32 cellular contexts compared by ENCODE assay signal in genomic region chr19:38411041-38411712, GRCh38. TPM values are rescaled to one million over a fixed set of nuclear protein-coding genes. Genes with fewer than 3 reads are reported as not detected.
A peak's percentile ranks its signal among the peaks of the same experiment; 100 is the strongest.
DNase-seq lines count a peak whose midpoint lies in the region; ATAC-seq, FAIRE-seq and TF ChIP-seq lines count a peak whose summit lies in the region.
"Had no signal": no experiment of that assay in that cellular context is flagged by ENCODE, and none has a peak within 500 bp of the region (broad histone marks: within the 10 kb centered on the region; RNA-seq: fewer than 3 reads in every experiment).

No MANE protein-coding gene starts in this region.

- H3K9me3 ChIP-seq in HCT116 (ENCODE audit: control insufficient read depth in 1 of 2, insufficient read depth in 1 of 2, low read depth in 1 of 2, low read length in 2 of 2) (no peaks in the 10 kb centered on the region), HepG2 (ENCODE audit: low read length) (no peaks in the 10 kb centered on the region), sigmoid colon (no peaks in the 10 kb centered on the region)
- H3K9me3 ChIP-seq: BLaER1 had no signal

- BruUV-seq in HCT116 (replicated peaks; lab: Mats Ljungman, UMichigan) (no TSS peak), HepG2 (replicated peaks; lab: Mats Ljungman, UMichigan) (no TSS peak)

- TF ChIP-seq EP300 in HepG2 (IDR thresholded peaks at IDR 0.05; ENCODE audit: low read depth in 2 of 2, low read length in 2 of 2) (no peak), HepG2 (CRISPR knock-in tag; IDR thresholded peaks at IDR 0.05; ENCODE audit: borderline replicate concordance) (no peak), sigmoid colon (IDR thresholded peaks at IDR 0.05) (no peak)

- no peaks in the 10 kb centered on the region for H4K20me1 ChIP-seq in HCT116 (ENCODE audit: insufficient read depth)
- no peaks in the 10 kb centered on the region for H4K20me1 ChIP-seq in HepG2 (ENCODE audit: insufficient read depth, low read length)
- H4K20me1 ChIP-seq: BLaER1 had no signal

- no peak overlapping the region for H3K4me3 Mint-ChIP-seq in stimulated activated effector memory CD8-positive, alpha-beta T cell treated with anti-CD3 and anti-CD28 coated beads, Interleukin-12 subunit alpha, Interleukin-12 subunit beta, amount 100 ng/mL, for 72 hours
- H3K4me3 Mint-ChIP-seq: IgD-negative memory B cell had no signal

- TF ChIP-seq RAD21 in HCT116 (IDR thresholded peaks at IDR 0.05; ENCODE audit: low read depth) (no peak), HepG2 (CRISPR knock-in tag; IDR thresholded peaks at IDR 0.05) (no peak)

- POLR2A ChIA-PET in HCT116 (lab: Charles Lee), result interaction anchor here (0.8 kb wide), 1 partner anchor 11 kb away, joined by 4 read pairs; no protein-coding TSS in a partner anchor
- POLR2A ChIA-PET in HepG2 (lab: Yijun Ruan, JAX), result no interaction called here

- intact Hi-C loops in HCT116 (cut with micrococcal nuclease) (no loop called here), HepG2 (cut with micrococcal nuclease; ENCODE audit: unreplicated experiment) (no loop called here), sigmoid colon (cut with DNase I) (no loop called here)

- peaks cover 2 to 12% of the 10 kb centered on the region in 2 experiments; a peak in 3 of 4 replicates for H3K4me1 ChIP-seq in HCT116 (ENCODE audit: control insufficient read depth in 1 of 2, insufficient read depth in 2 of 2, low read length in 2 of 2)
- no peaks in the 10 kb centered on the region for H3K4me1 ChIP-seq in HepG2 (ENCODE audit: insufficient read depth, low read length)
- H3K4me1 ChIP-seq in sigmoid colon, result no peaks in the 10 kb centered on the region
- H3K4me1 ChIP-seq: BLaER1 had no signal

- H2AFZ ChIP-seq in HCT116 (ENCODE audit: low read depth, low read length, poor library complexity, severe bottlenecking) (no peak overlapping the region), HepG2 (ENCODE audit: low read length) (no peak overlapping the region)

- no peak for FAIRE-seq in HepG2 (lab: Jason Lieb, UNC)
- FAIRE-seq: GM12891, GM19239, H54 had no signal

- H3K27ac ChIP-seq in HCT116 (ENCODE audit: low read depth, low read length) (no peak overlapping the region), HepG2 (ENCODE audit: extremely low read length, insufficient read depth, low read length) (no peak overlapping the region), sigmoid colon (no peak overlapping the region)
- H3K27ac ChIP-seq: BLaER1 had no signal

- no peak for DNase-seq in HCT116 (ENCODE audit: low read depth, low spot score)
- DNase-seq in HepG2 (ENCODE audit: low spot score), result no peak
- no peak for DNase-seq in stimulated activated effector memory CD8-positive, alpha-beta T cell treated with anti-CD3 and anti-CD28 coated beads, Interleukin-12 subunit alpha, Interleukin-12 subunit beta, amount 100 ng/mL, for 72 hours (ENCODE audit: low spot score in 2 of 2)
- DNase-seq in sigmoid colon, result no peak
- DNase-seq in GM13977 (ENCODE audit: low spot score), result no peak
- DNase-seq: ACHN; CD4-positive, alpha-beta memory T cell; COR-L47; DMS 273 treated with DMSO at 0.1 percent for 48 hours; DMS79; GF-D8; Karpas-422; NCI-H1092; NCI-H1417 treated with DMSO at 0.1 percent for 48 hours; NCI-H187 treated with DMSO at 0.1 percent for 48 hours; NCI-H2107; NCI-H446 treated with DMSO at 0.1 percent for 48 hours; NCI-H526; NCI-H82; NK-92 treated with Interleukin-12 subunit alpha and Interleukin-12 subunit beta, amount 100 ng/mL, for 24 hours; PC-3; SHP77; T-helper 1 cell had no signal

- peak overlapping the region; percentile 73 for H3K27ac Mint-ChIP-seq in stimulated activated effector memory CD8-positive, alpha-beta T cell treated with anti-CD3 and anti-CD28 coated beads, Interleukin-12 subunit alpha, Interleukin-12 subunit beta, amount 100 ng/mL, for 72 hours

- H3K4me2 ChIP-seq in HCT116 (ENCODE audit: low read length), result peak overlapping the region; percentile 42
- no peak overlapping the region for H3K4me2 ChIP-seq in HepG2 (ENCODE audit: low read depth, low read length)
- H3K4me2 ChIP-seq: BLaER1 had no signal

- peaks cover 90% of the 10 kb centered on the region for H3K36me3 Mint-ChIP-seq in stimulated activated effector memory CD8-positive, alpha-beta T cell treated with anti-CD3 and anti-CD28 coated beads, Interleukin-12 subunit alpha, Interleukin-12 subunit beta, amount 100 ng/mL, for 72 hours

- no peaks in the 10 kb centered on the region for H3K9me3 Mint-ChIP-seq in stimulated activated effector memory CD8-positive, alpha-beta T cell treated with anti-CD3 and anti-CD28 coated beads, Interleukin-12 subunit alpha, Interleukin-12 subunit beta, amount 100 ng/mL, for 72 hours
- H3K9me3 Mint-ChIP-seq: IgD-negative memory B cell had no signal

- CTCF ChIA-PET in HCT116 (lab: Charles Lee) (interaction anchor here (2.2 kb wide), 1 partner anchor 8 kb away, joined by 7 read pairs; the partner anchor contains the start of gene FAM98C), HepG2 (lab: Yijun Ruan, JAX; ENCODE audit: low intra/inter-chr PET ratio, low total read pairs) (no interaction called here)

- H3K4me3 ChIP-seq in HCT116 (replicated peaks in 1 of 2; ENCODE audit: low read depth in 1 of 2, low read length in 2 of 2) (no peak overlapping the region), HepG2 (replicated peaks in 1 of 3; ENCODE audit: insufficient read depth in 1 of 3, low read depth in 2 of 3, low read length in 3 of 3) (no peak overlapping the region), sigmoid colon (no peak overlapping the region)
- H3K4me3 ChIP-seq: BLaER1 had no signal

- peaks cover 5 to 6% of the 10 kb centered on the region in 2 experiments; a peak in 2 of 4 replicates for H3K36me3 ChIP-seq in HCT116 (ENCODE audit: control insufficient read depth in 1 of 2, insufficient read depth in 2 of 2, low read length in 2 of 2)
- no peaks in the 10 kb centered on the region for H3K36me3 ChIP-seq in HepG2 (replicated peaks in 1 of 2; ENCODE audit: control insufficient read depth in 1 of 2, insufficient read depth in 2 of 2, low read length in 2 of 2)
- H3K36me3 ChIP-seq in sigmoid colon, result peaks cover 0 to 25% (median 11%) of the 10 kb centered on the region in 4 donors

- H3K9me2 ChIP-seq in HCT116 (ENCODE audit: insufficient read depth), result no peaks in the 10 kb centered on the region

- in situ Hi-C loops in HepG2 (cut with HindIII; ENCODE audit: extremely low pct_ligation_motif_present, low pct_unique_long_range_greater_than_20kb) (no loop called here), GM13977 (cut with MboI; ENCODE audit: low pct_unique_long_range_greater_than_20kb, low sequenced_read_pairs, unreplicated experiment) (loop anchor here (25.0 kb wide), 1 partner anchor 526 kb away; the partner anchor contains the start of genes MRPS12 and SARS2)

- no peak for TF ChIP-seq POLR2A in HCT116 (IDR thresholded peaks at IDR 0.05; ENCODE audit: borderline replicate concordance, extremely low read depth, insufficient read depth, insufficient read length)
- 0 out of 2 replicates have a peak, but pooled peaks have one; percentile 16 for TF ChIP-seq POLR2A in Raji (IDR thresholded peaks at IDR 0.05; ENCODE audit: insufficient read depth, low read depth, low read length)
- no peak for TF ChIP-seq POLR2A in HepG2 (IDR thresholded peaks at IDR 0.05; ENCODE audit: insufficient read depth in 1 of 2, low read depth in 2 of 2, low read length in 2 of 2)
- TF ChIP-seq POLR2A in sigmoid colon (IDR thresholded peaks at IDR 0.05), result no peak

- H3K27me3 ChIP-seq in HCT116 (ENCODE audit: insufficient read depth, low read length), result no peaks in the 10 kb centered on the region
- peaks cover 0 to 7% of the 10 kb centered on the region in 2 experiments; a peak in 1 of 5 replicates for H3K27me3 ChIP-seq in HepG2 (ENCODE audit: control insufficient read depth in 1 of 2, insufficient read depth in 2 of 2, low read length in 2 of 2)
- peaks cover 0 to 7% (median 0%) of the 10 kb centered on the region in 3 donors for H3K27me3 ChIP-seq in sigmoid colon
- H3K27me3 ChIP-seq: BLaER1 had no signal

- H3K79me2 ChIP-seq in HCT116 (ENCODE audit: insufficient read depth, low read length), result no peaks in the 10 kb centered on the region
- no peaks in the 10 kb centered on the region for H3K79me2 ChIP-seq in HepG2 (ENCODE audit: insufficient read depth, low read length)

- H3K9ac ChIP-seq in HCT116 (ENCODE audit: low read length), result no peak overlapping the region
- H3K9ac ChIP-seq in HepG2 (ENCODE audit: insufficient read depth, low read depth, low read length), result no peak overlapping the region
- H3K9ac ChIP-seq: BLaER1 had no signal

- 68% methylated on average over 12 of the region's 13 CpGs for WGBS in HepG2 (ENCODE audit: low lambda C conversion rate)
- 88 to 89% methylated on average over 13 of the region's 13 CpGs for WGBS in sigmoid colon, 2 donors

- RAD21 ChIA-PET in HCT116 (lab: Charles Lee; ENCODE audit: low non-redundant PET in 1 of 2, low total read pairs in 2 of 2, uncharacterized antibody in 2 of 2, unreplicated experiment in 2 of 2), result no interaction called here

- no peak for TF ChIP-seq CTCF in HCT116 (IDR thresholded peaks at IDR 0.05 in 2 of 3, conservative IDR thresholded peaks at IDR 0.05 in 1 of 3; ENCODE audit: borderline replicate concordance in 1 of 3, insufficient read depth in 1 of 3, low read depth in 2 of 3, low read length in 2 of 3)
- no peak for TF ChIP-seq CTCF in HepG2 (CRISPR knock-in tag; IDR thresholded peaks at IDR 0.05)
- no peak for TF ChIP-seq CTCF in sigmoid colon (IDR thresholded peaks at IDR 0.05)
- no peak for TF ChIP-seq CTCF in GM13977 (IDR thresholded peaks at IDR 0.05; ENCODE audit: extremely low read depth, insufficient read depth, missing control alignments)

- ATAC-seq in HCT116, result peak; percentile 31; the same call in 1 of the 2 replicates
- no peak for ATAC-seq in HepG2
- ATAC-seq in stimulated activated effector memory CD8-positive, alpha-beta T cell treated with anti-CD3 and anti-CD28 coated beads, Interleukin-12 subunit alpha, Interleukin-12 subunit beta, amount 100 ng/mL, for 72 hours, result no peak
- ATAC-seq in HG02884 (IDR thresholded peaks at IDR 0.05; ENCODE audit: unreplicated experiment), result no peak
- ATAC-seq in HG03521 (IDR thresholded peaks at IDR 0.05; ENCODE audit: unreplicated experiment), result no peak
- ATAC-seq: PC-3 had no signal

- peaks cover 5% of the 10 kb centered on the region for H3K4me1 Mint-ChIP-seq in stimulated activated effector memory CD8-positive, alpha-beta T cell treated with anti-CD3 and anti-CD28 coated beads, Interleukin-12 subunit alpha, Interleukin-12 subunit beta, amount 100 ng/mL, for 72 hours
- H3K4me1 Mint-ChIP-seq: CD4-positive, alpha-beta memory T cell; IgD-negative memory B cell had no signal

RNA-seq across cellular contexts. Expression of gene FAM98C, which starts 8.3 kb away (rescaled TPM):
- 33.8 TPM for total RNA-seq in HCT116 (2021; ENCODE audit: unreplicated experiment)
- polyA plus RNA-seq in HCT116 (2012), result 38.7 and 44.5 TPM in 2 replicates
- 7.4 and 10.0 TPM in 2 replicates for total RNA-seq in HepG2 (2016; rRNA removed; fragmentation: Illumina TruSeq; extraction: Trizol)
- 6.0 TPM in 2 replicates for total RNA-seq in HepG2 (2016; cell fraction: cytosol; rRNA removed; fragmentation: Illumina TruSeq; extraction: Trizol; ENCODE audit: low read depth)
- total RNA-seq in HepG2 (2016; cell fraction: insoluble cytoplasmic fraction; rRNA removed; fragmentation: Illumina TruSeq; extraction: Trizol), result 6.7 and 10.1 TPM in 2 replicates
- total RNA-seq in HepG2 (2016; cell fraction: membrane; rRNA removed; fragmentation: Illumina TruSeq; extraction: Trizol), result 6.6 and 6.9 TPM in 2 replicates
- 7.8 and 8.6 TPM in 2 replicates for total RNA-seq in HepG2 (2016; cell fraction: nucleus; rRNA removed; fragmentation: Illumina TruSeq; extraction: Trizol)
- polyA plus RNA-seq in HepG2 (2011; rRNA removed), result 11.0 and 11.5 TPM in 2 replicates
- polyA plus RNA-seq in HepG2 (2011; cell fraction: cytosol; rRNA removed), result 5.8 and 10.9 TPM in 2 replicates
- 28.8 and 32.0 TPM in 2 replicates for polyA plus RNA-seq in HepG2 (2011; cell fraction: nucleus; rRNA removed)
- 5.4 and 7.0 TPM in 2 replicates for polyA plus RNA-seq in HepG2 (2012)
- polyA plus RNA-seq in HepG2 (2016; cell fraction: cytosol; fragmentation: Illumina TruSeq; extraction: Trizol; ENCODE audit: low read depth), result 5.1 and 5.9 TPM in 2 replicates
- 7.4 and 8.0 TPM in 2 replicates for polyA plus RNA-seq in HepG2 (2016; cell fraction: insoluble cytoplasmic fraction; fragmentation: Illumina TruSeq; extraction: Trizol; ENCODE audit: low read depth)
- 5.4 and 6.1 TPM in 2 replicates for polyA plus RNA-seq in HepG2 (2016; cell fraction: membrane; fragmentation: Illumina TruSeq; extraction: Trizol; ENCODE audit: low read depth)
- polyA plus RNA-seq in HepG2 (2016; cell fraction: nucleus; fragmentation: Illumina TruSeq; extraction: Trizol; ENCODE audit: insufficient read depth, low read depth), result 18.2 and 20.4 TPM in 2 replicates
- polyA minus RNA-seq in HepG2 (2011; rRNA and poly(A)+ RNA removed; ENCODE audit: low replicate concordance), result 5.8 and 6.2 TPM in 2 replicates
- polyA minus RNA-seq in HepG2 (2011; cell fraction: cytosol; rRNA and poly(A)+ RNA removed), result 4.2 and 5.5 TPM in 2 replicates
- polyA minus RNA-seq in HepG2 (2011; cell fraction: nucleus; rRNA and poly(A)+ RNA removed), result 3.7 and 4.5 TPM in 2 replicates
- total RNA-seq in sigmoid colon, result 10 to 100 TPM; 17.2 to 27.2 (median 18.6) TPM
- 10 to 100 TPM; 26.1 to 30.0 (median 27.0) TPM for polyA plus RNA-seq in sigmoid colon

RNA-seq across cellular contexts. Expression of gene RASGRP4, which starts 14.8 kb away (rescaled TPM):
- total RNA-seq in HCT116 (2021; ENCODE audit: unreplicated experiment), result not detected
- polyA plus RNA-seq in HCT116 (2012), result 0.05 and 0.09 TPM in 2 replicates
- total RNA-seq in HepG2 (2016; rRNA removed; fragmentation: Illumina TruSeq; extraction: Trizol), result not detected in 2 replicates
- not detected in 2 replicates for total RNA-seq in HepG2 (2016; cell fraction: cytosol; rRNA removed; fragmentation: Illumina TruSeq; extraction: Trizol; ENCODE audit: low read depth)
- not detected in 2 replicates for total RNA-seq in HepG2 (2016; cell fraction: insoluble cytoplasmic fraction; rRNA removed; fragmentation: Illumina TruSeq; extraction: Trizol)
- not detected in 2 replicates for total RNA-seq in HepG2 (2016; cell fraction: membrane; rRNA removed; fragmentation: Illumina TruSeq; extraction: Trizol)
- not detected in 2 replicates for total RNA-seq in HepG2 (2016; cell fraction: nucleus; rRNA removed; fragmentation: Illumina TruSeq; extraction: Trizol)
- polyA plus RNA-seq in HepG2 (2011; rRNA removed), result not detected in 2 replicates
- polyA plus RNA-seq in HepG2 (2011; cell fraction: cytosol; rRNA removed), result not detected in 2 replicates
- not detected in 2 replicates for polyA plus RNA-seq in HepG2 (2011; cell fraction: nucleus; rRNA removed)
- polyA plus RNA-seq in HepG2 (2012), result 0.08 and 0.17 TPM in 2 replicates
- polyA plus RNA-seq in HepG2 (2016; cell fraction: cytosol; fragmentation: Illumina TruSeq; extraction: Trizol; ENCODE audit: low read depth), result not detected in 2 replicates
- not detected in 2 replicates for polyA plus RNA-seq in HepG2 (2016; cell fraction: insoluble cytoplasmic fraction; fragmentation: Illumina TruSeq; extraction: Trizol; ENCODE audit: low read depth)
- polyA plus RNA-seq in HepG2 (2016; cell fraction: membrane; fragmentation: Illumina TruSeq; extraction: Trizol; ENCODE audit: low read depth), result not detected in 2 replicates
- polyA plus RNA-seq in HepG2 (2016; cell fraction: nucleus; fragmentation: Illumina TruSeq; extraction: Trizol; ENCODE audit: insufficient read depth, low read depth), result not detected in 2 replicates
- polyA minus RNA-seq in HepG2 (2011; rRNA and poly(A)+ RNA removed; ENCODE audit: low replicate concordance), result not detected in 2 replicates
- not detected in 2 replicates for polyA minus RNA-seq in HepG2 (2011; cell fraction: cytosol; rRNA and poly(A)+ RNA removed)
- polyA minus RNA-seq in HepG2 (2011; cell fraction: nucleus; rRNA and poly(A)+ RNA removed), result not detected in 2 replicates
- 1 to 10 TPM; 2.5 to 3.6 (median 3.2) TPM for total RNA-seq in sigmoid colon
- polyA plus RNA-seq in sigmoid colon, result 1 to 10 TPM in 1 of 3 donors, under 1 TPM in 2; 0.69 to 3.6 (median 0.90) TPM
- total RNA-seq: PC-3, SK-MEL-5 had no signal

RNA-seq across cellular contexts. Expression of gene RYR1, which starts 22.3 kb away (rescaled TPM):
- 4.1 TPM for total RNA-seq in HCT116 (2021; ENCODE audit: unreplicated experiment)
- 3.7 and 4.2 TPM in 2 replicates for polyA plus RNA-seq in HCT116 (2012)
- not detected in 2 replicates for total RNA-seq in HepG2 (2016; rRNA removed; fragmentation: Illumina TruSeq; extraction: Trizol)
- not detected in 2 replicates for total RNA-seq in HepG2 (2016; cell fraction: cytosol; rRNA removed; fragmentation: Illumina TruSeq; extraction: Trizol; ENCODE audit: low read depth)
- not detected in 2 replicates for total RNA-seq in HepG2 (2016; cell fraction: insoluble cytoplasmic fraction; rRNA removed; fragmentation: Illumina TruSeq; extraction: Trizol)
- not detected in 2 replicates for total RNA-seq in HepG2 (2016; cell fraction: membrane; rRNA removed; fragmentation: Illumina TruSeq; extraction: Trizol)
- total RNA-seq in HepG2 (2016; cell fraction: nucleus; rRNA removed; fragmentation: Illumina TruSeq; extraction: Trizol), result not detected in 2 replicates
- 0.03 and 0.14 TPM in 2 replicates for polyA plus RNA-seq in HepG2 (2011; rRNA removed)
- polyA plus RNA-seq in HepG2 (2011; cell fraction: cytosol; rRNA removed), result 0.03 TPM in 1 of 2 replicates, not detected in the other
- polyA plus RNA-seq in HepG2 (2011; cell fraction: nucleus; rRNA removed), result 0.69 and 0.71 TPM in 2 replicates
- polyA plus RNA-seq in HepG2 (2012), result 0.05 and 0.35 TPM in 2 replicates
- not detected in 2 replicates for polyA plus RNA-seq in HepG2 (2016; cell fraction: cytosol; fragmentation: Illumina TruSeq; extraction: Trizol; ENCODE audit: low read depth)
- polyA plus RNA-seq in HepG2 (2016; cell fraction: insoluble cytoplasmic fraction; fragmentation: Illumina TruSeq; extraction: Trizol; ENCODE audit: low read depth), result not detected in 2 replicates
- not detected in 2 replicates for polyA plus RNA-seq in HepG2 (2016; cell fraction: membrane; fragmentation: Illumina TruSeq; extraction: Trizol; ENCODE audit: low read depth)
- 0.05 TPM in 1 of 2 replicates, not detected in the other for polyA plus RNA-seq in HepG2 (2016; cell fraction: nucleus; fragmentation: Illumina TruSeq; extraction: Trizol; ENCODE audit: insufficient read depth, low read depth)
- polyA minus RNA-seq in HepG2 (2011; rRNA and poly(A)+ RNA removed; ENCODE audit: low replicate concordance), result 0.05 and 0.40 TPM in 2 replicates
- not detected in 2 replicates for polyA minus RNA-seq in HepG2 (2011; cell fraction: cytosol; rRNA and poly(A)+ RNA removed)
- polyA minus RNA-seq in HepG2 (2011; cell fraction: nucleus; rRNA and poly(A)+ RNA removed), result 0.13 TPM in 1 of 2 replicates, not detected in the other
- total RNA-seq in sigmoid colon, result 1 to 10 TPM in 3 of 4 donors, under 1 TPM in 1; 0.71 to 4.1 (median 2.0) TPM
- polyA plus RNA-seq in sigmoid colon, result under 1 TPM; under 0.01 to 0.85 (median under 0.01) TPM
- total RNA-seq: PC-3 had no signal

RNA-seq across cellular contexts. Expression of gene SPRED3, which starts 22.7 kb away (rescaled TPM):
- total RNA-seq in HCT116 (2021; ENCODE audit: unreplicated experiment) (3.4 TPM), HepG2 (2016; rRNA removed; fragmentation: Illumina TruSeq; extraction: Trizol) (0.06 and 0.15 TPM in 2 replicates), sigmoid colon (1 to 10 TPM in 1 of 4 donors, under 1 TPM in 2, not detected in 1; 0.27 to 1.5 (median 0.36) TPM)
- 1.7 and 2.3 TPM in 2 replicates for polyA plus RNA-seq in HCT116 (2012)
- 0.09 TPM in 1 of 2 replicates, not detected in the other for total RNA-seq in HepG2 (2016; cell fraction: cytosol; rRNA removed; fragmentation: Illumina TruSeq; extraction: Trizol; ENCODE audit: low read depth)
- 0.19 TPM in 1 of 2 replicates, not detected in the other for total RNA-seq in HepG2 (2016; cell fraction: insoluble cytoplasmic fraction; rRNA removed; fragmentation: Illumina TruSeq; extraction: Trizol)
- total RNA-seq in HepG2 (2016; cell fraction: membrane; rRNA removed; fragmentation: Illumina TruSeq; extraction: Trizol), result 0.15 and 0.28 TPM in 2 replicates
- not detected in 2 replicates for total RNA-seq in HepG2 (2016; cell fraction: nucleus; rRNA removed; fragmentation: Illumina TruSeq; extraction: Trizol)
- polyA plus RNA-seq in HepG2 (2011; rRNA removed) (0.17 and 0.54 TPM in 2 replicates), sigmoid colon (under 1 TPM in 2 of 3 donors, not detected in 1; under 0.01 to 0.47 TPM)
- polyA plus RNA-seq in HepG2 (2011; cell fraction: cytosol; rRNA removed), result 0.04 and 0.08 TPM in 2 replicates
- 2.7 TPM in 2 replicates for polyA plus RNA-seq in HepG2 (2011; cell fraction: nucleus; rRNA removed)
- 0.03 and 0.43 TPM in 2 replicates for polyA plus RNA-seq in HepG2 (2012)
- polyA plus RNA-seq in HepG2 (2016; cell fraction: cytosol; fragmentation: Illumina TruSeq; extraction: Trizol; ENCODE audit: low read depth), result 0.02 TPM in 2 replicates
- 0.10 and 0.17 TPM in 2 replicates for polyA plus RNA-seq in HepG2 (2016; cell fraction: insoluble cytoplasmic fraction; fragmentation: Illumina TruSeq; extraction: Trizol; ENCODE audit: low read depth)
- 0.13 TPM in 2 replicates for polyA plus RNA-seq in HepG2 (2016; cell fraction: membrane; fragmentation: Illumina TruSeq; extraction: Trizol; ENCODE audit: low read depth)
- polyA plus RNA-seq in HepG2 (2016; cell fraction: nucleus; fragmentation: Illumina TruSeq; extraction: Trizol; ENCODE audit: insufficient read depth, low read depth), result 0.59 and 2.3 TPM in 2 replicates
- 0.44 and 2.6 TPM in 2 replicates for polyA minus RNA-seq in HepG2 (2011; rRNA and poly(A)+ RNA removed; ENCODE audit: low replicate concordance)
- polyA minus RNA-seq in HepG2 (2011; cell fraction: cytosol; rRNA and poly(A)+ RNA removed), result not detected in 2 replicates
- 1.5 and 1.7 TPM in 2 replicates for polyA minus RNA-seq in HepG2 (2011; cell fraction: nucleus; rRNA and poly(A)+ RNA removed)
- polyA plus RNA-seq: IgD-negative memory B cell had no signal

RNA-seq across cellular contexts. Expression of gene GGN, which starts 23.3 kb away (rescaled TPM):
- 0.47 TPM for total RNA-seq in HCT116 (2021; ENCODE audit: unreplicated experiment)
- 0.52 and 1.2 TPM in 2 replicates for polyA plus RNA-seq in HCT116 (2012)
- total RNA-seq in HepG2 (2016; rRNA removed; fragmentation: Illumina TruSeq; extraction: Trizol), result not detected in 2 replicates
- total RNA-seq in HepG2 (2016; cell fraction: cytosol; rRNA removed; fragmentation: Illumina TruSeq; extraction: Trizol; ENCODE audit: low read depth), result not detected in 2 replicates
- total RNA-seq in HepG2 (2016; cell fraction: insoluble cytoplasmic fraction; rRNA removed; fragmentation: Illumina TruSeq; extraction: Trizol), result not detected in 2 replicates
- not detected in 2 replicates for total RNA-seq in HepG2 (2016; cell fraction: membrane; rRNA removed; fragmentation: Illumina TruSeq; extraction: Trizol)
- not detected in 2 replicates for total RNA-seq in HepG2 (2016; cell fraction: nucleus; rRNA removed; fragmentation: Illumina TruSeq; extraction: Trizol)
- polyA plus RNA-seq in HepG2 (2011; rRNA removed), result 0.07 TPM in 1 of 2 replicates, not detected in the other
- not detected in 2 replicates for polyA plus RNA-seq in HepG2 (2011; cell fraction: cytosol; rRNA removed)
- polyA plus RNA-seq in HepG2 (2011; cell fraction: nucleus; rRNA removed), result 0.06 and 0.14 TPM in 2 replicates
- polyA plus RNA-seq in HepG2 (2012), result 0.08 and 0.28 TPM in 2 replicates
- polyA plus RNA-seq in HepG2 (2016; cell fraction: cytosol; fragmentation: Illumina TruSeq; extraction: Trizol; ENCODE audit: low read depth), result not detected in 2 replicates
- not detected in 2 replicates for polyA plus RNA-seq in HepG2 (2016; cell fraction: insoluble cytoplasmic fraction; fragmentation: Illumina TruSeq; extraction: Trizol; ENCODE audit: low read depth)
- not detected in 2 replicates for polyA plus RNA-seq in HepG2 (2016; cell fraction: membrane; fragmentation: Illumina TruSeq; extraction: Trizol; ENCODE audit: low read depth)
- polyA plus RNA-seq in HepG2 (2016; cell fraction: nucleus; fragmentation: Illumina TruSeq; extraction: Trizol; ENCODE audit: insufficient read depth, low read depth), result not detected in 2 replicates
- polyA minus RNA-seq in HepG2 (2011; rRNA and poly(A)+ RNA removed; ENCODE audit: low replicate concordance), result not detected in 2 replicates
- polyA minus RNA-seq in HepG2 (2011; cell fraction: cytosol; rRNA and poly(A)+ RNA removed), result not detected in 2 replicates
- not detected in 2 replicates for polyA minus RNA-seq in HepG2 (2011; cell fraction: nucleus; rRNA and poly(A)+ RNA removed)
- not detected for total RNA-seq in sigmoid colon
- polyA plus RNA-seq in sigmoid colon, result under 1 TPM in 1 of 3 donors, not detected in 2; 0.28 TPM
- total RNA-seq: SK-MEL-5 had no signal
- polyA plus RNA-seq: CD4-positive, alpha-beta memory T cell; IgD-negative memory B cell had no signal
